13 cellular contexts compared by ENCODE assay signal in genomic region chr15:64017082-64017588, GRCh38. TPM values are rescaled to one million over a fixed set of nuclear protein-coding genes. Genes with fewer than 3 reads are reported as not detected.
DNase-seq lines count a peak whose midpoint lies in the region; ATAC-seq and TF ChIP-seq lines count a peak whose summit lies in the region.
"Had no signal": no experiment of that assay in that cellular context is flagged by ENCODE, and none has a peak within 500 bp of the region (broad histone marks: within the 10 kb centered on the region; RNA-seq: fewer than 3 reads in every experiment).

No MANE protein-coding gene starts in this region.

- H3K27me3 ChIP-seq in esophagus muscularis mucosa = no peaks in the 10 kb centered on the region

- intact Hi-C loops in esophagus muscularis mucosa (cut with DNase I) = no loop called here

- no peak for TF ChIP-seq EP300 in esophagus muscularis mucosa (IDR thresholded peaks at IDR 0.05)

- peaks cover 16% of the 10 kb centered on the region for H3K36me3 Mint-ChIP-seq in stimulated activated memory B cell treated with anti-CD40 and anti-IgM and Interleukin-4, amounts not matched to agents 10 μg/mL and 1 μg/mL and 100 μg/mL, for 72 hours

- no peak for TF ChIP-seq POLR2A in esophagus muscularis mucosa (IDR thresholded peaks at IDR 0.05; ENCODE audit: low read depth)

- no peak for ATAC-seq in stimulated activated memory B cell treated with anti-CD40 and anti-IgM and Interleukin-4, amounts not matched to agents 10 μg/mL and 1 μg/mL and 100 μg/mL, for 72 hours
- ATAC-seq: stimulated activated naive CD8-positive, alpha-beta T cell treated with anti-CD3 and anti-CD28 coated beads, Interleukin-15, Interleukin-2, amounts not matched to agents 100 U/mL and 50 U/mL, for 24 hours had no signal

- no peaks in the 10 kb centered on the region for H3K36me3 ChIP-seq in esophagus muscularis mucosa

- CTCF ChIA-PET in RWPE1 (lab: Yijun Ruan, JAX) = interaction anchor here (1.1 kb wide), 1 partner anchor 12 kb away, joined by 3 read pairs; no protein-coding TSS in a partner anchor

- H3K27ac ChIP-seq in RWPE1 (peak overlapping the region; percentile 62), esophagus muscularis mucosa (replicated peaks in 1 of 4) (no peak overlapping the region)

- H3K4me3 ChIP-seq in esophagus muscularis mucosa = no peak overlapping the region

- no peak overlapping the region for H3K4me3 Mint-ChIP-seq in stimulated activated memory B cell treated with anti-CD40 and anti-IgM and Interleukin-4, amounts not matched to agents 10 μg/mL and 1 μg/mL and 100 μg/mL, for 72 hours
- H3K4me3 Mint-ChIP-seq: central memory CD8-positive, alpha-beta T cell had no signal

- DNase-seq in DMS153 (lab: John Stamatoyannopoulos, UW) (peak; percentile 45), DMS153 treated with DMSO at 0.1 percent for 48 hours (lab: John Stamatoyannopoulos, UW; ENCODE audit: unreplicated experiment) (no peak), RWPE1 (ENCODE audit: low spot score) (peak; percentile 91), hepatic stellate cell (ENCODE audit: low spot score) (peak; percentile 11), NCI-H82 (lab: John Stamatoyannopoulos, UW) (no peak), activated T-cell treated with anti-CD3 and anti-CD28 coated beads for 4 hours (no peak), esophagus muscularis mucosa (ENCODE audit: extremely low spot score) (no peak)
- DNase-seq: activated CD4-positive, CD25-positive, alpha-beta regulatory T cell treated with anti-CD3 and anti-CD28 coated beads, Interleukin-2, amount 50 U/mL, for 72 hours; activated gamma-delta T cell; SHP77 treated with DMSO at 0.1 percent for 48 hours; stimulated activated naive CD8-positive, alpha-beta T cell treated with anti-CD3 and anti-CD28 coated beads, Interleukin-15, Interleukin-2, amounts not matched to agents 100 U/mL and 50 U/mL, for 24 hours had no signal

- no peaks in the 10 kb centered on the region for H3K9me3 Mint-ChIP-seq in stimulated activated memory B cell treated with anti-CD40 and anti-IgM and Interleukin-4, amounts not matched to agents 10 μg/mL and 1 μg/mL and 100 μg/mL, for 72 hours
- H3K9me3 Mint-ChIP-seq: central memory CD8-positive, alpha-beta T cell had no signal

- no peaks in the 10 kb centered on the region for H3K27me3 Mint-ChIP-seq in stimulated activated memory B cell treated with anti-CD40 and anti-IgM and Interleukin-4, amounts not matched to agents 10 μg/mL and 1 μg/mL and 100 μg/mL, for 72 hours
- H3K27me3 Mint-ChIP-seq: central memory CD8-positive, alpha-beta T cell had no signal

- H3K4me1 Mint-ChIP-seq in stimulated activated memory B cell treated with anti-CD40 and anti-IgM and Interleukin-4, amounts not matched to agents 10 μg/mL and 1 μg/mL and 100 μg/mL, for 72 hours = peaks cover 12% of the 10 kb centered on the region
- H3K4me1 Mint-ChIP-seq: central memory CD8-positive, alpha-beta T cell had no signal

- peak overlapping the region; percentile 10 for H3K27ac Mint-ChIP-seq in stimulated activated memory B cell treated with anti-CD40 and anti-IgM and Interleukin-4, amounts not matched to agents 10 μg/mL and 1 μg/mL and 100 μg/mL, for 72 hours

- TF ChIP-seq CTCF in RWPE1 (conservative IDR thresholded peaks at IDR 0.05; ENCODE audit: low read depth) (no peak), esophagus muscularis mucosa (IDR thresholded peaks at IDR 0.05) (no peak)

- 90% methylated on average over 5 of the region's 5 CpGs for WGBS in esophagus muscularis mucosa

- peaks cover 4 to 42% (median 6%) of the 10 kb centered on the region in 4 donors for H3K4me1 ChIP-seq in esophagus muscularis mucosa

- no peaks in the 10 kb centered on the region for H3K9me3 ChIP-seq in esophagus muscularis mucosa

- POLR2A ChIA-PET in RWPE1 (lab: Yijun Ruan, JAX; ENCODE audit: low non-redundant PET) = no interaction called here

RNA-seq across cellular contexts. Expression of gene DAPK2, which starts 29.1 kb away (rescaled TPM):
- total RNA-seq in esophagus muscularis mucosa = 10 to 100 TPM in 1 of 4 donors, 1 to 10 TPM in 3; 1.5 to 11.2 (median 7.3) TPM

Comparison
In these comparisons a context has a peak if more than half of its experiments do, and no peak if none do; other contexts are left out.
1. DNase-seq: peak in DMS153 (single experiment), RWPE1 (single experiment) and hepatic stellate cell (single experiment); none in DMS153 treated with DMSO at 0.1 percent for 48 hours (single experiment), NCI-H82 (single experiment), activated T-cell treated with anti-CD3 and anti-CD28 coated beads for 4 hours (single experiment) and esophagus muscularis mucosa (single experiment).